ENCODE assay signal across 10 cellular contexts in genomic region chr10:51832652-51833383, GRCh38.
A peak's percentile ranks its signal among the peaks of the same experiment; 100 is the strongest.
DNase-seq lines count a peak whose midpoint lies in the region; ATAC-seq, FAIRE-seq and TF ChIP-seq lines count a peak whose summit lies in the region.
"Had no signal": no experiment of that assay in that cellular context is flagged by ENCODE, and none has a peak within 500 bp of the region (broad histone marks: within the 10 kb centered on the region; RNA-seq: fewer than 3 reads in every experiment).

No MANE protein-coding gene starts in this region.

- TF ChIP-seq EP300 in GM12878 (IDR thresholded peaks at IDR 0.05; ENCODE audit: borderline replicate concordance in 1 of 2, control insufficient read depth in 1 of 2, low read depth in 2 of 2, low read length in 2 of 2) = no peak

- no peaks in the 10 kb centered on the region for H3K9me3 ChIP-seq in GM12878 (replicated peaks; ENCODE audit: control insufficient read depth, insufficient read depth, low read length)
- H3K9me3 ChIP-seq in CD4-positive, alpha-beta T cell (ENCODE audit: control insufficient read depth, low read length) = no peaks in the 10 kb centered on the region

- RAD21 ChIA-PET in GM12878 (lab: Charles Lee; ENCODE audit: unreplicated experiment) = no interaction called here

- no peak overlapping the region for H2AFZ ChIP-seq in GM12878 (ENCODE audit: control insufficient read depth, low read depth, low read length)

- POLR2A ChIA-PET in activated CD4-positive, alpha-beta T cell treated with anti-CD3 and anti-CD28 coated beads for 36 hours (lab: Charles Lee) = no interaction called here
- POLR2A ChIA-PET in GM12878 (lab: Charles Lee) = no interaction called here
- POLR2A ChIA-PET in CD4-positive, alpha-beta T cell (lab: Charles Lee) = no interaction called here

- no peak overlapping the region for H3K27ac Mint-ChIP-seq in activated CD4-positive, alpha-beta T cell treated with anti-CD3 and anti-CD28 coated beads for 36 hours
- no peak overlapping the region for H3K27ac Mint-ChIP-seq in CD4-positive, alpha-beta T cell

- no peak overlapping the region for H3K27ac ChIP-seq in GM12878 (ENCODE audit: control insufficient read depth, insufficient read depth)
- no peak overlapping the region for H3K27ac ChIP-seq in CD4-positive, alpha-beta T cell (ENCODE audit: low read depth, low read length)
- H3K27ac ChIP-seq: BLaER1 treated with 17β-estradiol and CSF1 and Interleukin-3, amounts not matched to agents 10 nM and 100 nM had no signal

- CTCF ChIA-PET in activated CD4-positive, alpha-beta T cell treated with anti-CD3 and anti-CD28 coated beads for 36 hours (lab: Charles Lee) = interaction anchor here (0.7 kb wide), 1 partner anchor 153 kb away, joined by 4 read pairs; no protein-coding TSS in a partner anchor
- CTCF ChIA-PET in GM12878 (lab: Yijun Ruan, JAX) = no interaction called here
- CTCF ChIA-PET in CD4-positive, alpha-beta T cell (lab: Charles Lee) = no interaction called here

- ATAC-seq in activated CD4-positive, alpha-beta T cell treated with anti-CD3 and anti-CD28 coated beads for 36 hours = peak; percentile 97
- ATAC-seq in HG03378 (IDR thresholded peaks at IDR 0.05; ENCODE audit: unreplicated experiment) = peak; percentile 91
- ATAC-seq in GM12878 = peak; percentile 78
- ATAC-seq in CD4-positive, alpha-beta T cell (ENCODE audit: poor library complexity) = no peak

- H3K9ac ChIP-seq in GM12878 (ENCODE audit: control insufficient read depth, insufficient read depth, low read length) = no peak overlapping the region
- H3K9ac ChIP-seq: BLaER1 treated with 17β-estradiol and CSF1 and Interleukin-3, amounts not matched to agents 10 nM and 100 nM had no signal

- H3K79me2 ChIP-seq in GM12878 (ENCODE audit: control insufficient read depth, insufficient read depth, low read length) = no peaks in the 10 kb centered on the region

- H3K4me1 ChIP-seq in GM12878 (ENCODE audit: control insufficient read depth, insufficient read depth, low read length) = no peaks in the 10 kb centered on the region

- H3K4me3 ChIP-seq in GM12878 = no peak overlapping the region
- H3K4me3 ChIP-seq: BLaER1 treated with 17β-estradiol and CSF1 and Interleukin-3, amounts not matched to agents 10 nM and 100 nM; lung had no signal

- H3K4me3 Mint-ChIP-seq in activated CD4-positive, alpha-beta T cell treated with anti-CD3 and anti-CD28 coated beads for 36 hours = no peak overlapping the region
- H3K4me3 Mint-ChIP-seq in CD4-positive, alpha-beta T cell = no peak overlapping the region

- no peak for FAIRE-seq in GM12878 (lab: Jason Lieb, UNC)

- H4K20me1 ChIP-seq in GM12878 (ENCODE audit: control insufficient read depth, insufficient read depth) = no peaks in the 10 kb centered on the region
- H4K20me1 ChIP-seq: BLaER1 treated with 17β-estradiol and CSF1 and Interleukin-3, amounts not matched to agents 10 nM and 100 nM had no signal

- no peak for TF ChIP-seq RAD21 in GM12878 (IDR thresholded peaks at IDR 0.05; ENCODE audit: insufficient read depth, low read depth, low read length)

- SMC1A ChIA-PET in GM12878 (lab: Charles Lee; ENCODE audit: uncharacterized antibody, unreplicated experiment) = no interaction called here

- H3K4me2 ChIP-seq in GM12878 (ENCODE audit: control insufficient read depth, insufficient read depth) = no peak overlapping the region

- peaks cover 2% of the 10 kb centered on the region for H3K27me3 Mint-ChIP-seq in activated CD4-positive, alpha-beta T cell treated with anti-CD3 and anti-CD28 coated beads for 36 hours
- no peaks in the 10 kb centered on the region for H3K27me3 Mint-ChIP-seq in CD4-positive, alpha-beta T cell

- no peaks in the 10 kb centered on the region for H3K36me3 Mint-ChIP-seq in activated CD4-positive, alpha-beta T cell treated with anti-CD3 and anti-CD28 coated beads for 36 hours (ENCODE audit: low read depth)
- H3K36me3 Mint-ChIP-seq in CD4-positive, alpha-beta T cell (ENCODE audit: low read depth) = no peaks in the 10 kb centered on the region

- TF ChIP-seq CTCF in GM12878 (IDR thresholded peaks at IDR 0.05 in 2 of 3, conservative IDR thresholded peaks at IDR 0.05 in 1 of 3; ENCODE audit: control insufficient read depth in 2 of 3, extremely low read depth in 1 of 3, insufficient read depth in 1 of 3, low read depth in 3 of 3, low read length in 3 of 3) = no peak
- no peak for TF ChIP-seq CTCF in CD4-positive, alpha-beta T cell (IDR thresholded peaks at IDR 0.05)

- in situ Hi-C loops in GM12878 (cut with MboI) = no loop called here

- DNase-seq in activated CD4-positive, alpha-beta T cell treated with anti-CD3 and anti-CD28 coated beads for 36 hours = peak; percentile 59
- DNase-seq in activated CD4-positive, alpha-beta T cell treated with anti-CD3 and anti-CD28 coated beads for 4 hours = no peak
- DNase-seq in GM12878 (ENCODE audit: low read depth, low spot score) (peak; percentile 8), putamen (ENCODE audit: low spot score) (peak; percentile 7), NCI-H2171 (lab: John Stamatoyannopoulos, UW) (no peak), SKM-1 treated with dmso at 0.1 percent for 144 hours (lab: John Stamatoyannopoulos, UW; ENCODE audit: unreplicated experiment) (no peak)
- no peak for DNase-seq in CD4-positive, alpha-beta T cell

- BruUV-seq in GM12878 (replicated peaks; lab: Mats Ljungman, UMichigan) = no TSS peak

- peaks cover 7% of the 10 kb centered on the region for H3K4me1 Mint-ChIP-seq in activated CD4-positive, alpha-beta T cell treated with anti-CD3 and anti-CD28 coated beads for 36 hours
- no peaks in the 10 kb centered on the region for H3K4me1 Mint-ChIP-seq in CD4-positive, alpha-beta T cell (ENCODE audit: low read depth)

- peaks cover 3% of the 10 kb centered on the region for H3K9me3 Mint-ChIP-seq in activated CD4-positive, alpha-beta T cell treated with anti-CD3 and anti-CD28 coated beads for 36 hours (ENCODE audit: low read depth)
- peaks cover 2% of the 10 kb centered on the region for H3K9me3 Mint-ChIP-seq in CD4-positive, alpha-beta T cell

- 34% methylated on average over 7 of the region's 7 CpGs for WGBS in GM12878 (ENCODE audit: insufficient coverage, insufficient replicate concordance, low lambda C conversion rate, missing lambda C conversion rate)

- no peaks in the 10 kb centered on the region for H3K27me3 ChIP-seq in GM12878 (replicated peaks in 1 of 2; ENCODE audit: control insufficient read depth in 2 of 2, insufficient read depth in 2 of 2, low read length in 1 of 2)
- no peaks in the 10 kb centered on the region for H3K27me3 ChIP-seq in CD4-positive, alpha-beta T cell (ENCODE audit: control insufficient read depth, insufficient read depth, low read length)
- H3K27me3 ChIP-seq: BLaER1 treated with 17β-estradiol and CSF1 and Interleukin-3, amounts not matched to agents 10 nM and 100 nM had no signal

- intact Hi-C loops in activated CD4-positive, alpha-beta T cell treated with anti-CD3 and anti-CD28 coated beads for 36 hours (cut with DNase I, micrococcal nuclease) = loop anchor here in 1 of 2 experiments (2.0 kb wide), 2 partner anchors 44 to 46 kb away; no protein-coding TSS in a partner anchor
- intact Hi-C loops in GM12878 (cut with micrococcal nuclease; ENCODE audit: unreplicated experiment) = no loop called here
- intact Hi-C loops in CD4-positive, alpha-beta T cell (cut with DNase I, micrococcal nuclease) = no loop called here

- TF ChIP-seq POLR2A in GM12878 (IDR thresholded peaks at IDR 0.05; ENCODE audit: low read depth, low read length) = no peak

- H3K36me3 ChIP-seq in GM12878 (ENCODE audit: control insufficient read depth in 2 of 2, insufficient read depth in 2 of 2, low read length in 1 of 2) = no peaks in the 10 kb centered on the region
- H3K36me3 ChIP-seq: BLaER1 treated with 17β-estradiol and CSF1 and Interleukin-3, amounts not matched to agents 10 nM and 100 nM had no signal

TF ChIP-seq in GM12878, 131 proteins besides CTCF, POLR2A, EP300 and RAD21:
- TF ChIP-seq TBL1XR1 (IDR thresholded peaks at IDR 0.05; ENCODE audit: low read depth, low read length) (no peak), BACH1 (IDR thresholded peaks at IDR 0.05; ENCODE audit: borderline replicate concordance) (peak; percentile 87; the same call in 1 of the 2 replicates), SMAD5 (IDR thresholded peaks at IDR 0.05; ENCODE audit: low read depth) (no peak), PKNOX1 (IDR thresholded peaks at IDR 0.05) (peak; percentile 46; the same call in 1 of the 2 replicates)

Comparison
In these comparisons a context has a peak if more than half of its experiments do, and no peak if none do; other contexts are left out.
1. DNase-seq: peak in activated CD4-positive, alpha-beta T cell treated with anti-CD3 and anti-CD28 coated beads for 36 hours (single experiment), GM12878 (single experiment) and putamen (single experiment); none in activated CD4-positive, alpha-beta T cell treated with anti-CD3 and anti-CD28 coated beads for 4 hours (0 of 2), CD4-positive, alpha-beta T cell (0 of 10), NCI-H2171 (single experiment) and SKM-1 treated with dmso at 0.1 percent for 144 hours (single experiment).